In the genomic region with DNA sequence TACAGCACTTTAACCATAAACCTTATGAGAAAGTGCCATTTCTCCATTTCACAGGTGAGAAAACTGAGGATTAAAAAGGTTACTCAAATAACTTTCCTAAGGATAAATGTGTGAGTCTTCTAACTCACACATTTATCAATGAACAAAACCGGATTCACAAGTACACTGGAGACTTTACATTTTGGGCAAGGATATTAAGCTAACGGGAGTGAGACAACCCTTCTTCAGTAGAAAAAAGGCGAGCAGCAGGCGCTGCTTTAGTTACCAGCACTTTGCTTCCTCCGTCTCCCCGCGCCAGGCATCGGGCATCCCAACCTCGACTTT, we compare ENCODE assay signal across 8 cellular contexts. TPM values are rescaled to one million over a fixed set of nuclear protein-coding genes. Genes with fewer than 3 reads are reported as not detected.
DNase-seq lines count a peak whose midpoint lies in the region; ATAC-seq and TF ChIP-seq lines count a peak whose summit lies in the region.

No MANE protein-coding gene starts in this region.

- H3K27me3 ChIP-seq in foreskin keratinocyte, result no peaks in the 10 kb centered on the region

- peak overlapping the region; percentile 76 for H3K4me3 ChIP-seq in WI38 (ENCODE audit: low read depth, low read length)
- peak overlapping the region; percentile 67 for H3K4me3 ChIP-seq in skeletal muscle cell (ENCODE audit: low read depth, low read length)

- DNase-seq in foreskin keratinocyte (no peak), skeletal muscle cell (ENCODE audit: low read depth) (no peak)
- DNase-seq in stimulated activated naive CD4-positive, alpha-beta T cell (lab: John Stamatoyannopoulos, UW), result no peak

- H3K27ac ChIP-seq in foreskin keratinocyte, result peak overlapping the region; percentile 36

- ATAC-seq in GM21528 (IDR thresholded peaks at IDR 0.05; ENCODE audit: low FRiP score, unreplicated experiment), result peak; percentile 1
- no peak for ATAC-seq in foreskin keratinocyte
- no peak for ATAC-seq in GM19035 (IDR thresholded peaks at IDR 0.05; ENCODE audit: unreplicated experiment)
- ATAC-seq in HG03280 (IDR thresholded peaks at IDR 0.05; ENCODE audit: unreplicated experiment), result no peak
- ATAC-seq in HG03565 (IDR thresholded peaks at IDR 0.05; ENCODE audit: unreplicated experiment), result no peak

- no peak for TF ChIP-seq CTCF in WI38 (IDR thresholded peaks at IDR 0.05; ENCODE audit: low read depth, low read length)
- TF ChIP-seq CTCF in foreskin keratinocyte (conservative IDR thresholded peaks at IDR 0.05), result no peak

- peaks cover 17% of the 10 kb centered on the region for H3K4me1 ChIP-seq in foreskin keratinocyte

RNA-seq across cellular contexts. Expression of a gene that starts 0.4 kb away (rescaled TPM):
- 16.6 and 20.4 TPM in 2 replicates for total RNA-seq in foreskin keratinocyte
- polyA plus RNA-seq in foreskin keratinocyte, result 11.5 and 11.7 TPM in 2 replicates
